In the genomic region with DNA sequence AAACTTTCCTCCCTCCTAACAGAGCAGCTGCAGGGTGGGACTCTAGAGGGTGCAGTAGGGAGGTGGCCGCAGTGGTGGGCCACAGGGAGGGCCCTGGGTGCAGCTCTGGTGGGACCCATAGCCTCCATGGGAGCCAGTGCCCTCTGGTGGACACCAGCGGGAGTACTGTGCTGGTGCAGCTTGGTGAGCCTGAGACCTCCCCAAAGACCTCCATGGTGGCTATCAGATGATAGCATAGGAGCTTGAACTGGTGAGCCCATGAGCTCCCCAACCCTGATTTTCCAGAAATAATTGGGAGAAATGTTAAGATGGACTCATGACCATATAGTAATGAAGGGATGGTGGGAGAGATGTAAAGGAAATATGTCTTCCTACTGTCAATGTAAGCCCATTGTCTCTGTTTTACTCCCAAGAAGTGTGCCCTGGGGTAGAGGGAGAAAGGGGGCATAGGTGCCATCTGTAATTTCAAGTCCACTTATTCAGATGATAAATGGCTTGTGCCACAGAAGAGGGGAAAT, we compare ENCODE assay signal across 7 cellular contexts.
A peak's percentile ranks its signal among the peaks of the same experiment; 100 is the strongest.
DNase-seq lines count a peak whose midpoint lies in the region; ATAC-seq and TF ChIP-seq lines count a peak whose summit lies in the region.

No MANE protein-coding gene starts in this region.

- H3K27ac ChIP-seq in left lung (no peak overlapping the region), spleen (no peak overlapping the region)

- H3K4me3 ChIP-seq in left lung (no peak overlapping the region), spleen (no peak overlapping the region)

- TF ChIP-seq CTCF in GM10266 (IDR thresholded peaks at IDR 0.05; ENCODE audit: control insufficient read depth, insufficient read depth, low read depth, missing control alignments) (peak; percentile 79), left lung (IDR thresholded peaks at IDR 0.05) (peak; percentile 37 to 41), spleen (IDR thresholded peaks at IDR 0.05 in 8 of 11, conservative IDR thresholded peaks at IDR 0.05 in 3 of 11) (peak in 5 of 11 experiments; percentile 30 to 59 (median 47))

- TF ChIP-seq EP300 in Ishikawa (IDR thresholded peaks at IDR 0.05; ENCODE audit: borderline replicate concordance) = no peak

- TF ChIP-seq POLR2A in spleen (IDR thresholded peaks at IDR 0.05) = no peak

- DNase-seq in GM10266 (ENCODE audit: extremely low spot score) (peak; percentile 39), left lung (peak in 1 of 2 donors; percentile 75), kidney glomerular epithelial cell (lab: John Stamatoyannopoulos, UW) (no peak), spleen (no peak)
- peak; percentile 25 for DNase-seq in activated T-cell treated with anti-CD3 and anti-CD28 coated beads, Interleukin-2, amount 50 U/mL, for 1 hour

- intact Hi-C loops in left lung (cut with DNase I) = no loop called here
- intact Hi-C loops in spleen (cut with DNase I; ENCODE audit: low total_unique reads) = no loop called here

- 40 to 69% (median 52%) methylated on average over 2 of the region's 2 CpGs for WGBS in spleen, 5 donors

- H3K36me3 ChIP-seq in left lung (no peaks in the 10 kb centered on the region), spleen (no peaks in the 10 kb centered on the region)

- H3K27me3 ChIP-seq in left lung = peaks cover 0 to 4% of the 10 kb centered on the region in 2 donors
- peaks cover 0 to 17% (median 0%) of the 10 kb centered on the region in 7 donors for H3K27me3 ChIP-seq in spleen (replicated peaks in 1 of 7)

- H3K9me3 ChIP-seq in left lung = no peaks in the 10 kb centered on the region
- no peaks in the 10 kb centered on the region for H3K9me3 ChIP-seq in spleen

- ATAC-seq in GM21515 (IDR thresholded peaks at IDR 0.05; ENCODE audit: unreplicated experiment) (peak; percentile 70), left lung (peak; percentile 44)

- peak; percentile 37 for TF ChIP-seq RAD21 in Ishikawa (IDR thresholded peaks at IDR 0.05; ENCODE audit: low read depth)

- H3K4me1 ChIP-seq in left lung = no peaks in the 10 kb centered on the region
- no peaks in the 10 kb centered on the region for H3K4me1 ChIP-seq in spleen

TF ChIP-seq in Ishikawa, 13 proteins besides CTCF, POLR2A, EP300 and RAD21:
- no peak for TF ChIP-seq ZBTB7A (IDR thresholded peaks at IDR 0.05; ENCODE audit: low read depth)

Comparison
In these comparisons a context has a peak if more than half of its experiments do, and no peak if none do; other contexts are left out.
1. DNase-seq: peak in GM10266 (single experiment) and activated T-cell treated with anti-CD3 and anti-CD28 coated beads, Interleukin-2, amount 50 U/mL, for 1 hour (single experiment); none in kidney glomerular epithelial cell (single experiment) and spleen (single experiment).